24 cellular contexts compared by ENCODE assay signal in genomic region chr2:212596688-212597087, GRCh38. TPM values are rescaled to one million over a fixed set of nuclear protein-coding genes. Genes with fewer than 3 reads are reported as not detected.
DNase-seq lines count a peak whose midpoint lies in the region; ATAC-seq, FAIRE-seq and TF ChIP-seq lines count a peak whose summit lies in the region.
"Had no signal": no experiment of that assay in that cellular context is flagged by ENCODE, and none has a peak within 500 bp of the region (broad histone marks: within the 10 kb centered on the region; RNA-seq: fewer than 3 reads in every experiment).

No MANE protein-coding gene starts in this region.

- intact Hi-C loops in PC-3 (cut with micrococcal nuclease), result loop anchor here (10.0 kb wide), 1 partner anchor 638 kb away; no protein-coding TSS in a partner anchor

- peak overlapping the region; percentile 3 for H3K4me3 ChIP-seq in neuron (ENCODE audit: low read length)
- H3K4me3 ChIP-seq in PC-3 (ENCODE audit: low read length), result no peak overlapping the region
- H3K4me3 ChIP-seq: BLaER1 treated with 17β-estradiol and CSF1 and Interleukin-3, amounts not matched to agents 10 nM and 100 nM; HAP-1 had no signal

- no peak overlapping the region for H3K27ac ChIP-seq in PC-3 (ENCODE audit: low read length)
- H3K27ac ChIP-seq: BLaER1 treated with 17β-estradiol and CSF1 and Interleukin-3, amounts not matched to agents 10 nM and 100 nM; KMS-11 had no signal

- peak; percentile 47 for ATAC-seq in GM18511 (IDR thresholded peaks at IDR 0.05; ENCODE audit: unreplicated experiment)
- ATAC-seq in GM21423 (IDR thresholded peaks at IDR 0.05; ENCODE audit: unreplicated experiment), result peak; percentile 45
- ATAC-seq in HG03457 (IDR thresholded peaks at IDR 0.05; ENCODE audit: unreplicated experiment), result peak; percentile 55
- no peak for ATAC-seq in PC-3

- H3K9ac ChIP-seq in PC-3 (ENCODE audit: low read length), result no peak overlapping the region
- H3K9ac ChIP-seq: BLaER1 treated with 17β-estradiol and CSF1 and Interleukin-3, amounts not matched to agents 10 nM and 100 nM; KMS-11 had no signal

- H4K20me1 ChIP-seq in PC-3 (ENCODE audit: low read length), result no peaks in the 10 kb centered on the region
- H4K20me1 ChIP-seq: BLaER1 treated with 17β-estradiol and CSF1 and Interleukin-3, amounts not matched to agents 10 nM and 100 nM had no signal

- H3K9me3 ChIP-seq in neuron (ENCODE audit: low read length), result no peaks in the 10 kb centered on the region
- H3K9me3 ChIP-seq in PC-3 (ENCODE audit: low read length), result no peaks in the 10 kb centered on the region
- H3K9me3 ChIP-seq: BLaER1 treated with 17β-estradiol and CSF1 and Interleukin-3, amounts not matched to agents 10 nM and 100 nM; HAP-1 had no signal

- H3K79me2 ChIP-seq in PC-3 (ENCODE audit: low read length), result no peaks in the 10 kb centered on the region

- no peaks in the 10 kb centered on the region for H3F3A ChIP-seq in PC-3 (ENCODE audit: low read length, unreplicated experiment)

- BruUV-seq in PC-3 (replicated peaks; lab: Mats Ljungman, UMichigan), result no TSS peak

- H3K27me3 ChIP-seq in neuron (ENCODE audit: insufficient read depth, low read length) (no peaks in the 10 kb centered on the region), PC-3 (ENCODE audit: low read length) (no peaks in the 10 kb centered on the region)
- H3K27me3 ChIP-seq: BLaER1 treated with 17β-estradiol and CSF1 and Interleukin-3, amounts not matched to agents 10 nM and 100 nM had no signal

- TF ChIP-seq CTCF in PC-3 (conservative IDR thresholded peaks at IDR 0.05; ENCODE audit: low read depth, low read length), result no peak

- no peak overlapping the region for H3K4me2 ChIP-seq in PC-3 (ENCODE audit: low read length)
- H3K4me2 ChIP-seq: BLaER1 treated with 17β-estradiol and CSF1 and Interleukin-3, amounts not matched to agents 10 nM and 100 nM; KMS-11 had no signal

- DNase-seq in KG1 (lab: John Stamatoyannopoulos, UW) (no peak), PC-3 (no peak), urothelium cell line (ENCODE audit: low spot score) (no peak), cortex of kidney (lab: John Stamatoyannopoulos, UW) (no peak)
- DNase-seq: CD8-positive, alpha-beta memory T cell; DMS79 treated with DMSO at 0.1 percent for 48 hours; MV-4-11; NCI-H2029; NCI-H2171; NCI-H446; NCI-H526 treated with DMSO at 0.1 percent for 48 hours; Right ventricle myocardium superior had no signal

- POLR2A ChIA-PET in PC-3 (lab: Charles Lee; ENCODE audit: unreplicated experiment), result no interaction called here

- H2AFZ ChIP-seq in neuron (ENCODE audit: low read depth, low read length) (peak overlapping the region; percentile 28), PC-3 (ENCODE audit: low read length) (no peak overlapping the region)

- H3K36me3 ChIP-seq in neuron (ENCODE audit: insufficient read depth, low read length) (no peaks in the 10 kb centered on the region), PC-3 (ENCODE audit: low read depth, low read length) (no peaks in the 10 kb centered on the region)
- H3K36me3 ChIP-seq: BLaER1 treated with 17β-estradiol and CSF1 and Interleukin-3, amounts not matched to agents 10 nM and 100 nM; HAP-1 had no signal

- CTCF ChIA-PET in PC-3 (lab: Charles Lee), result no interaction called here

- peaks cover 19% of the 10 kb centered on the region for H3K4me1 ChIP-seq in neuron (ENCODE audit: insufficient read depth, low read length)
- peaks cover 28% of the 10 kb centered on the region for H3K4me1 ChIP-seq in PC-3 (ENCODE audit: insufficient read depth, low read length)
- H3K4me1 ChIP-seq: HAP-1 had no signal

- no peaks in the 10 kb centered on the region for H3K9me2 ChIP-seq in PC-3 (replicated peaks; ENCODE audit: low read length)

- FAIRE-seq in urothelium cell line (lab: Jason Lieb, UNC), result no peak
- FAIRE-seq: D721Med had no signal

RNA-seq across cellular contexts. Expression of gene ERBB4, which starts 58.1 kb away (rescaled TPM):
- total RNA-seq in PC-3 (2014; rRNA removed), result under 0.01 TPM in 1 of 2 replicates, not detected in the other
- total RNA-seq: CD8-positive, alpha-beta memory T cell; G401; HT-29; OCI-LY7; T-helper 2 cell treated with Interferon-gamma antibody and Interleukin-4, amounts not matched to agents 100 ng/mL and 5 ng/mL, for 36 hours had no signal
